12 cellular contexts compared by ENCODE assay signal in genomic region chr10:71697938-71698709, GRCh38. TPM values are rescaled to one million over a fixed set of nuclear protein-coding genes. Genes with fewer than 3 reads are reported as not detected.
DNase-seq lines count a peak whose midpoint lies in the region; ATAC-seq and TF ChIP-seq lines count a peak whose summit lies in the region.
"Had no signal": no experiment of that assay in that cellular context is flagged by ENCODE, and none has a peak within 500 bp of the region (broad histone marks: within the 10 kb centered on the region; RNA-seq: fewer than 3 reads in every experiment).

No MANE protein-coding gene starts in this region.

- TF ChIP-seq CTCF in body of pancreas (IDR thresholded peaks at IDR 0.05) = no peak

- DNase-seq in activated CD4-positive, alpha-beta T cell treated with anti-CD3 and anti-CD28 coated beads for 36 hours = peak; percentile 53
- no peak for DNase-seq in activated CD4-positive, alpha-beta T cell treated with anti-CD3 and anti-CD28 coated beads, Interleukin-2, amount 50 U/mL, for 1 hour
- peak; percentile 82 for DNase-seq in activated CD8-positive, alpha-beta memory T cell treated with anti-CD3 and anti-CD28 coated beads, Interleukin-2, amount 10 ng/mL, durations not matched to agents 7 days and 5 days
- DNase-seq in erythroblast (lab: John Stamatoyannopoulos, UW) = peak; percentile 17 to 29
- DNase-seq in stimulated activated effector memory CD8-positive, alpha-beta T cell treated with anti-CD3 and anti-CD28 coated beads, Interleukin-12 subunit alpha, Interleukin-12 subunit beta, amount 100 ng/mL, for 72 hours (ENCODE audit: low spot score in 2 of 2) = peak in 1 of 2 donors; percentile 74
- DNase-seq in body of pancreas = no peak
- DNase-seq in mucosa of gallbladder (ENCODE audit: low spot score) = no peak
- DNase-seq: NCI-H1436 treated with DMSO at 0.1 percent for 48 hours, SW 1271 had no signal

- H3K27me3 Mint-ChIP-seq in activated CD4-positive, alpha-beta T cell treated with anti-CD3 and anti-CD28 coated beads for 36 hours = no peaks in the 10 kb centered on the region
- H3K27me3 Mint-ChIP-seq in activated CD8-positive, alpha-beta memory T cell treated with anti-CD3 and anti-CD28 coated beads, Interleukin-2, amount 10 ng/mL, durations not matched to agents 7 days and 5 days = peaks cover 8% of the 10 kb centered on the region

- peaks cover 37% of the 10 kb centered on the region for H3K4me1 Mint-ChIP-seq in activated CD4-positive, alpha-beta T cell treated with anti-CD3 and anti-CD28 coated beads for 36 hours
- peaks cover 51% of the 10 kb centered on the region for H3K4me1 Mint-ChIP-seq in activated CD8-positive, alpha-beta memory T cell treated with anti-CD3 and anti-CD28 coated beads, Interleukin-2, amount 10 ng/mL, durations not matched to agents 7 days and 5 days
- peaks cover 54% of the 10 kb centered on the region for H3K4me1 Mint-ChIP-seq in stimulated activated effector memory CD8-positive, alpha-beta T cell treated with anti-CD3 and anti-CD28 coated beads, Interleukin-12 subunit alpha, Interleukin-12 subunit beta, amount 100 ng/mL, for 72 hours

- TF ChIP-seq POLR2A in erythroblast (IDR thresholded peaks at IDR 0.05; ENCODE audit: low read length) (no peak), body of pancreas (IDR thresholded peaks at IDR 0.05) (no peak)

- H3K9me3 Mint-ChIP-seq in activated CD4-positive, alpha-beta T cell treated with anti-CD3 and anti-CD28 coated beads for 36 hours (ENCODE audit: low read depth) = no peaks in the 10 kb centered on the region
- H3K9me3 Mint-ChIP-seq in activated CD8-positive, alpha-beta memory T cell treated with anti-CD3 and anti-CD28 coated beads, Interleukin-2, amount 10 ng/mL, durations not matched to agents 7 days and 5 days (ENCODE audit: low read depth) = no peaks in the 10 kb centered on the region
- H3K9me3 Mint-ChIP-seq in stimulated activated effector memory CD8-positive, alpha-beta T cell treated with anti-CD3 and anti-CD28 coated beads, Interleukin-12 subunit alpha, Interleukin-12 subunit beta, amount 100 ng/mL, for 72 hours = no peaks in the 10 kb centered on the region

- WGBS in body of pancreas, 2 donors = 54% methylated on average over 7 of the region's 7 CpGs

- H3K27ac Mint-ChIP-seq in activated CD4-positive, alpha-beta T cell treated with anti-CD3 and anti-CD28 coated beads for 36 hours = no peak overlapping the region
- H3K27ac Mint-ChIP-seq in activated CD8-positive, alpha-beta memory T cell treated with anti-CD3 and anti-CD28 coated beads, Interleukin-2, amount 10 ng/mL, durations not matched to agents 7 days and 5 days = peak overlapping the region; percentile 69
- peak overlapping the region; percentile 23 for H3K27ac Mint-ChIP-seq in stimulated activated effector memory CD8-positive, alpha-beta T cell treated with anti-CD3 and anti-CD28 coated beads, Interleukin-12 subunit alpha, Interleukin-12 subunit beta, amount 100 ng/mL, for 72 hours

- H3K36me3 ChIP-seq in body of pancreas (replicated peaks in 1 of 2; ENCODE audit: insufficient read depth in 1 of 2, low read depth in 2 of 2) = no peaks in the 10 kb centered on the region

- H3K27ac ChIP-seq in body of pancreas = no peak overlapping the region

- intact Hi-C loops in activated CD4-positive, alpha-beta T cell treated with anti-CD3 and anti-CD28 coated beads for 36 hours (cut with DNase I, micrococcal nuclease) = loop anchor here in 1 of 2 experiments (5.0 kb wide), 1 partner anchor 301 kb away; the partner anchor contains the start of gene CDH23
- intact Hi-C loops in body of pancreas (cut with DNase I) = no loop called here

- CTCF ChIA-PET in activated CD4-positive, alpha-beta T cell treated with anti-CD3 and anti-CD28 coated beads for 36 hours (lab: Charles Lee) = interaction anchor here (0.6 to 4.7 kb wide), 18 partner anchors 9 to 1550 kb away, joined by 3 to 63 read pairs (median 4); partner anchors contain the start of gene VSIR
- CTCF ChIA-PET in activated CD8-positive, alpha-beta memory T cell treated with anti-CD3 and anti-CD28 coated beads, Interleukin-2, amount 10 ng/mL, durations not matched to agents 7 days and 5 days (lab: Charles Lee) = interaction anchor here (0.6 to 11.3 kb wide), 26 partner anchors 8 to 384 kb away, joined by 3 to 235 read pairs (median 5); partner anchors contain the start of genes C10orf105, SLC29A3 and VSIR

- no peaks in the 10 kb centered on the region for H3K27me3 ChIP-seq in body of pancreas

- POLR2A ChIA-PET in activated CD4-positive, alpha-beta T cell treated with anti-CD3 and anti-CD28 coated beads for 36 hours (lab: Charles Lee) = interaction anchor here (0.6 kb wide), 1 partner anchor 124 kb away, joined by 3 read pairs; no protein-coding TSS in a partner anchor

- no peaks in the 10 kb centered on the region for H3K36me3 Mint-ChIP-seq in activated CD4-positive, alpha-beta T cell treated with anti-CD3 and anti-CD28 coated beads for 36 hours (ENCODE audit: low read depth)
- no peaks in the 10 kb centered on the region for H3K36me3 Mint-ChIP-seq in activated CD8-positive, alpha-beta memory T cell treated with anti-CD3 and anti-CD28 coated beads, Interleukin-2, amount 10 ng/mL, durations not matched to agents 7 days and 5 days
- H3K36me3 Mint-ChIP-seq in stimulated activated effector memory CD8-positive, alpha-beta T cell treated with anti-CD3 and anti-CD28 coated beads, Interleukin-12 subunit alpha, Interleukin-12 subunit beta, amount 100 ng/mL, for 72 hours = no peaks in the 10 kb centered on the region

- no peak overlapping the region for H3K4me3 Mint-ChIP-seq in activated CD4-positive, alpha-beta T cell treated with anti-CD3 and anti-CD28 coated beads for 36 hours
- no peak overlapping the region for H3K4me3 Mint-ChIP-seq in activated CD8-positive, alpha-beta memory T cell treated with anti-CD3 and anti-CD28 coated beads, Interleukin-2, amount 10 ng/mL, durations not matched to agents 7 days and 5 days
- no peak overlapping the region for H3K4me3 Mint-ChIP-seq in stimulated activated effector memory CD8-positive, alpha-beta T cell treated with anti-CD3 and anti-CD28 coated beads, Interleukin-12 subunit alpha, Interleukin-12 subunit beta, amount 100 ng/mL, for 72 hours

- H3K4me1 ChIP-seq in body of pancreas = no peaks in the 10 kb centered on the region

- no peak overlapping the region for H3K4me3 ChIP-seq in body of pancreas

- ATAC-seq in activated CD4-positive, alpha-beta T cell treated with anti-CD3 and anti-CD28 coated beads for 36 hours = peak; percentile 40
- peak; percentile 56 for ATAC-seq in activated CD8-positive, alpha-beta memory T cell treated with anti-CD3 and anti-CD28 coated beads, Interleukin-2, amount 10 ng/mL, durations not matched to agents 7 days and 5 days
- ATAC-seq in stimulated activated effector memory CD8-positive, alpha-beta T cell treated with anti-CD3 and anti-CD28 coated beads, Interleukin-12 subunit alpha, Interleukin-12 subunit beta, amount 100 ng/mL, for 72 hours = peak; percentile 83
- ATAC-seq in body of pancreas (no peak), GM18519 (IDR thresholded peaks at IDR 0.05; ENCODE audit: low FRiP score, unreplicated experiment) (no peak)

- H3K9me3 ChIP-seq in body of pancreas = no peaks in the 10 kb centered on the region

RNA-seq across cellular contexts. Expression of gene C10orf105, which starts 21.5 kb away (rescaled TPM):
- total RNA-seq in activated CD4-positive, alpha-beta T cell treated with anti-CD3 and anti-CD28 coated beads for 36 hours = under 1 TPM; 0.34 to 0.40 TPM
- total RNA-seq in activated CD8-positive, alpha-beta memory T cell treated with anti-CD3 and anti-CD28 coated beads, Interleukin-2, amount 10 ng/mL, durations not matched to agents 7 days and 5 days = under 1 TPM; 0.18 to 0.26 TPM
- not detected for total RNA-seq in body of pancreas
- total RNA-seq in mucosa of gallbladder = 0.06 TPM
- total RNA-seq: glomerular endothelial cell, osteocyte had no signal

Comparison
In these comparisons a context has a peak if more than half of its experiments do, and no peak if none do; other contexts are left out.
1. DNase-seq: peak in activated CD4-positive, alpha-beta T cell treated with anti-CD3 and anti-CD28 coated beads for 36 hours (single experiment), activated CD8-positive, alpha-beta memory T cell treated with anti-CD3 and anti-CD28 coated beads, Interleukin-2, amount 10 ng/mL, durations not matched to agents 7 days and 5 days (single experiment) and erythroblast (2 of 2); none in activated CD4-positive, alpha-beta T cell treated with anti-CD3 and anti-CD28 coated beads, Interleukin-2, amount 50 U/mL, for 1 hour (single experiment), body of pancreas (0 of 4) and mucosa of gallbladder (single experiment).
2. ATAC-seq: peak in activated CD4-positive, alpha-beta T cell treated with anti-CD3 and anti-CD28 coated beads for 36 hours (single experiment), activated CD8-positive, alpha-beta memory T cell treated with anti-CD3 and anti-CD28 coated beads, Interleukin-2, amount 10 ng/mL, durations not matched to agents 7 days and 5 days (single experiment) and stimulated activated effector memory CD8-positive, alpha-beta T cell treated with anti-CD3 and anti-CD28 coated beads, Interleukin-12 subunit alpha, Interleukin-12 subunit beta, amount 100 ng/mL, for 72 hours (single experiment); none in body of pancreas (single experiment) and GM18519 (single experiment).